ENCODE assay signal across 1 cellular context in the genomic region with DNA sequence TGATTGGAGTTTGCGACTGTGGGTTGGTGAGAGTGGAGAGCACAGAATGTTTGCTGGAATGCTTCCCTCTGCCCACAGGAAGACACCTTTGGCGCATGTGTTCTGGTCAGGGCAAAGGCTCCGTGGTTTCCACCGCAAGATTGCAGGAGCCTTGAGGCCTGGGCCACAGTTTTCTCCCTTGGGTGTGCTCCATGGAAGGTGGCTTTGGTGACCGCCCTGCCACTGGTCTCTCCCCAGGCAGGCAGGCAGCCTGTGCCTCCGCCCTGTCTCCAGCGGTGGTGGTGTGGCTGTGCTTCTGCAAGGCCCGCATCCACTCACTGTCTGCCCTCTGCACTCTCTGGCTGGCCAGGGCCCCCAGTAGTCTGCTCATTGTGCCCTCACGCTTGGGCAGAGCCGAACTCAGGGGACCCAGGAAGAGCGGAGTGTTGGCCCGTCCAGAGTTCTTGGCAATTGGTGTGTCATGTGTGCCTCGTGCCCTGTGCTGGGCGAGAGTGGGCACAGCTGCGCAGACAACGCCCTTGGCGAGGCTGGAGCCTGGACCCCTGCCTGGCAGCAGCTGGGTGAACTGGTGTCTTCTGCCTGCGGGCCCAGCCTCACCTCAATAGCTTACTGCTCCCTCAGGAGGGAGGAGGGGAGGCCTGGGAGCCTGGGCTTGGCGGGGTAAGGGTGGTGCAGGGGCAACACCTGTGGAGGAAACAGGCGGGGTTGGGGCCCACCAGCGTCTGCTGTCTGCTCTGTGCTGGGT.
TF ChIP-seq lines count a peak whose summit lies in the region.

No MANE protein-coding gene starts in this region.

TF ChIP-seq in IMR-90, 13 proteins besides CTCF, POLR2A, EP300 and RAD21:
- TF ChIP-seq NFE2L2 (IDR thresholded peaks at IDR 0.05; ENCODE audit: low read depth, low read length) (no peak), MXI1 (IDR thresholded peaks at IDR 0.05; ENCODE audit: borderline replicate concordance, low read depth, low read length) (no peak)
